30 cellular contexts compared by ENCODE assay signal in the genomic region with DNA sequence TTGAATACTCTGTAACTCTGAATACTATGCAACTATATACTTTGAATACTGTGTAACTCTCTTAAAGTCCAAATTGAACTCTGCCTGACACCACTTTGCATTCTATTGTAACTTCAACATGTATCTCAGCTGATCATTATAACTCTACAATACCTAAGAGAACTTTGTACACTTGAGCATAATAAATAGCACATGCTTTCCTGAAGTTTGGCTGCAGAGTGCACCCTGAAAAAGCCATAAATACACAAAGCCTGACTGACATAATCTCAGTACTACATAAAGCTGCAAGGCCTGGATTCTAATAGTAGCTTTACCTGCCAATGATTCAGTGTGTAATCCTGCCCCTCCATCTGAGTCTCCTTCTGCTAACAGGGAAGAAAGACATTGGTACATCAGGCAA.
"Had no signal": no experiment of that assay in that cellular context is flagged by ENCODE, and none has a peak within 500 bp of the region (broad histone marks: within the 10 kb centered on the region; RNA-seq: fewer than 3 reads in every experiment).

No MANE protein-coding gene starts in this region.

- H3K4me3 ChIP-seq: ascending aorta had no signal

- H3K27ac ChIP-seq: ascending aorta, VCaP had no signal

- H3K9me3 ChIP-seq: ascending aorta had no signal

- FAIRE-seq: TTC549 had no signal

- DNase-seq: activated B cell treated with CpG ODN at 0.5 μM for 24 hours; activated CD4-positive, alpha-beta memory T cell treated with anti-CD3 and anti-CD28 coated beads for 36 hours; activated CD4-positive, alpha-beta T cell treated with anti-CD3 and anti-CD28 coated beads for 4 hours; activated CD4-positive, alpha-beta T cell treated with anti-CD3 and anti-CD28 coated beads, Interleukin-2, amount 10 ng/mL, durations not matched to agents 24 days and 14 days; activated CD4-positive, alpha-beta T cell treated with anti-CD3 and anti-CD28 coated beads, Interleukin-2, amount 50 U/mL, for 1 hour; activated CD4-positive, alpha-beta T cell treated with anti-CD3 and anti-CD28 coated beads, Interleukin-2, amount 50 U/mL, for 4 hours; activated CD4-positive, CD25-positive, alpha-beta regulatory T cell treated with anti-CD3 and anti-CD28 coated beads, Interleukin-2, amount 50 U/mL, for 72 hours; activated CD8-positive, alpha-beta memory T cell treated with anti-CD3 and anti-CD28 coated beads, Interleukin-2, amount 50 U/mL, for 4 hours; activated CD8-positive, alpha-beta T cell treated with anti-CD3 and anti-CD28 coated beads for 36 hours; activated effector memory CD4-positive, alpha-beta T cell treated with anti-CD3 and anti-CD28 coated beads, Interleukin-2, amount 50 U/mL, for 16 hours; activated gamma-delta T cell treated with Interleukin-2 at 50 U/mL for 16 hours; activated naive CD4-positive, alpha-beta T cell; activated naive CD4-positive, alpha-beta T cell treated with anti-CD3 and anti-CD28 coated beads for 36 hours; activated naive CD4-positive, alpha-beta T cell treated with anti-CD3 and anti-CD28 coated beads, Interleukin-2, amount 50 U/mL, for 16 hours; activated naive CD8-positive, alpha-beta T cell treated with anti-CD3 and anti-CD28 coated beads for 36 hours; activated T-cell treated with anti-CD3 and anti-CD28 coated beads for 4 hours; activated T-cell treated with anti-CD3 and anti-CD28 coated beads, Interleukin-2, amount 50 U/mL, for 1 hour; activated T-cell treated with anti-CD3 and anti-CD28 coated beads, Interleukin-2, amount 50 U/mL, for 4 hours; activated T-cell treated with anti-CD3 and anti-CD28 coated beads, Interleukin-2, amount 50 U/mL, for 72 hours; amygdala; anterior cingulate cortex; central memory CD4-positive, alpha-beta T cell; T-cell; T-helper 2 cell; T-helper 9 cell had no signal

- H3K4me1 ChIP-seq: ascending aorta had no signal

- ATAC-seq: activated CD8-positive, alpha-beta T cell treated with anti-CD3 and anti-CD28 coated beads for 36 hours; activated naive CD4-positive, alpha-beta T cell treated with anti-CD3 and anti-CD28 coated beads, Interleukin-2, amount 50 U/mL, for 72 hours; activated T-cell treated with anti-CD3 and anti-CD28 coated beads, Interleukin-2, amount 50 U/mL, for 4 hours; activated T-cell treated with anti-CD3 and anti-CD28 coated beads, Interleukin-2, amount 50 U/mL, for 72 hours; activated T-helper 17 cell treated with anti-CD3 and anti-CD28 coated beads, Interleukin-2, amount 50 U/mL, for 72 hours; T-cell had no signal

- H3K27me3 ChIP-seq: ascending aorta had no signal
